ENCODE assay signal across 23 cellular contexts in the genomic region with DNA sequence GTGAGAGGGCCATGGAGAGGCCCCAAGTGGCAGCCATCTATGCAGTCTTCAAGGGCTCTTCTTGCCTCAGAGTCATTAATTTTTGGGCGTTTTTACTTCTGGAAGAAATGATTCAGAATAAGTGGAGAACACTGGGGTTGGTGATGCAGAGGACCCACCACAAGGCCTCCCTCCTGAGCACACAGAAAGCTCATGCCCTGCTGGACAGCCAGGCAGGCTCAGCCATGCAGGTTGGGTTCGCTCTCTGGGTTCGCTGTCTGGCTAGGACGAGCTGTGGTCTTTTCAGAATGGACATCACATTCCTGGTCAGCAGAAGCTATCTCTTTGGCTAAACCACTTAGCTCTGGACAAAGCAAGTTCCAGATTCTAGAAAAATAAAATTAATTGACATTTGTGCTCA.
DNase-seq lines count a peak whose midpoint lies in the region; ATAC-seq and TF ChIP-seq lines count a peak whose summit lies in the region.
"Had no signal": no experiment of that assay in that cellular context is flagged by ENCODE, and none has a peak within 500 bp of the region (broad histone marks: within the 10 kb centered on the region; RNA-seq: fewer than 3 reads in every experiment).

No MANE protein-coding gene starts in this region.

- no peak overlapping the region for H4K12ac ChIP-seq in trophoblast cell (ENCODE audit: low read depth, low read length)

- peaks cover 2% of the 10 kb centered on the region for H3K9me3 ChIP-seq in trophoblast cell (ENCODE audit: insufficient read depth, low read depth, low read length)
- H3K9me3 ChIP-seq: MG63 had no signal

- peak overlapping the region; percentile 27 for H2AK5ac ChIP-seq in trophoblast cell (ENCODE audit: low read length)

- no peak for ATAC-seq in HG03520 (IDR thresholded peaks at IDR 0.05; ENCODE audit: unreplicated experiment)

- DNase-seq in ecto neural progenitor cell (ENCODE audit: low spot score) (peak; percentile 18), mesenteric fat pad (ENCODE audit: low spot score) (peak; percentile 55), trophoblast cell (no peak), type B pancreatic cell (ENCODE audit: extremely low spot score, unreplicated experiment) (peak; percentile 48), NCI-H345 treated with DMSO at 0.1 percent for 48 hours (lab: John Stamatoyannopoulos, UW; ENCODE audit: unreplicated experiment) (no peak), GM13976 (ENCODE audit: low spot score) (no peak)
- DNase-seq in activated naive CD4-positive, alpha-beta T cell (lab: John Stamatoyannopoulos, UW) = no peak
- DNase-seq: ACHN; CD8-positive, alpha-beta memory T cell; DMS53; H9; Karpas-422; NCI-H1048; NCI-H1436; NCI-H2029; NCI-H345; NCI-H526; SIG-M5 had no signal

- H3K4me2 ChIP-seq in trophoblast cell (ENCODE audit: low read length) = no peak overlapping the region
- H3K4me2 ChIP-seq: PC-9 had no signal

- H3K4me1 ChIP-seq in trophoblast cell (ENCODE audit: control insufficient read depth in 1 of 2, insufficient read depth in 2 of 2, low read length in 2 of 2) = peaks cover 0 to 4% of the 10 kb centered on the region in 2 experiments

- peak overlapping the region; percentile 5 for H3K18ac ChIP-seq in trophoblast cell (ENCODE audit: low read length)

- in situ Hi-C loops in GM13976 (cut with MboI; ENCODE audit: low sequenced_read_pairs, unreplicated experiment) = no loop called here

- no peaks in the 10 kb centered on the region for H3K27me3 ChIP-seq in trophoblast cell (ENCODE audit: insufficient read depth, low read length)
- H3K27me3 ChIP-seq: MG63 had no signal

- H3K9ac ChIP-seq in trophoblast cell (ENCODE audit: low read length) = no peak overlapping the region

- no peak overlapping the region for H3K27ac ChIP-seq in trophoblast cell (ENCODE audit: low read depth, low read length)
- H3K27ac ChIP-seq: PC-9, RWPE1 had no signal

- H3K4ac ChIP-seq in trophoblast cell (ENCODE audit: low read depth, low read length) = no peak overlapping the region

- H2BK120ac ChIP-seq in trophoblast cell (ENCODE audit: insufficient read depth, low read length, poor library complexity) = no peak overlapping the region

- H4K8ac ChIP-seq in trophoblast cell (ENCODE audit: low read depth, low read length) = no peak overlapping the region

- no peaks in the 10 kb centered on the region for H3K27me3 Mint-ChIP-seq in type B pancreatic cell
- H3K27me3 Mint-ChIP-seq: IgD-negative memory B cell had no signal

- no peak overlapping the region for H3K4me3 ChIP-seq in trophoblast cell (ENCODE audit: low read depth, low read length)
- H3K4me3 ChIP-seq: MG63, PC-9 had no signal

- H3K27ac Mint-ChIP-seq in type B pancreatic cell = no peak overlapping the region
- H3K27ac Mint-ChIP-seq: CD8-positive, alpha-beta memory T cell; H9 had no signal

- H3K23ac ChIP-seq in trophoblast cell (ENCODE audit: low read length) = no peak overlapping the region

- peaks cover 18% of the 10 kb centered on the region for H3K79me1 ChIP-seq in trophoblast cell (ENCODE audit: low read length)

- peak overlapping the region; percentile 61 for H2BK12ac ChIP-seq in trophoblast cell (ENCODE audit: low read length)

- no CpG with 5 or more reads among the region's 4 CpGs for WGBS in trophoblast cell (ENCODE audit: extremely low coverage, insufficient coverage, insufficient read length)

- H3K79me2 ChIP-seq in trophoblast cell (ENCODE audit: control insufficient read depth, insufficient read depth, low read length, poor library complexity) = no peaks in the 10 kb centered on the region

- H3K14ac ChIP-seq in trophoblast cell (ENCODE audit: low read length) = peak overlapping the region; percentile 16

- peak overlapping the region; percentile 28 for H2BK5ac ChIP-seq in trophoblast cell (ENCODE audit: low read depth, low read length, poor library complexity)

- no peak overlapping the region for H3K4me3 Mint-ChIP-seq in type B pancreatic cell
- H3K4me3 Mint-ChIP-seq: CD8-positive, alpha-beta memory T cell; H9; IgD-negative memory B cell had no signal

- peak overlapping the region; percentile 25 for H4K91ac ChIP-seq in trophoblast cell (ENCODE audit: low read depth, low read length)

- H3K9me3 Mint-ChIP-seq in type B pancreatic cell = no peaks in the 10 kb centered on the region
- H3K9me3 Mint-ChIP-seq: CD8-positive, alpha-beta memory T cell; H9; IgD-negative memory B cell had no signal

- no peak overlapping the region for H2AFZ ChIP-seq in trophoblast cell (ENCODE audit: insufficient read depth, low read length, poor library complexity)
- H2AFZ ChIP-seq: PC-9 had no signal

- peaks cover 26% of the 10 kb centered on the region for H3K4me1 Mint-ChIP-seq in type B pancreatic cell (ENCODE audit: unreplicated experiment)
- H3K4me1 Mint-ChIP-seq: CD8-positive, alpha-beta memory T cell; IgD-negative memory B cell had no signal

- no peaks in the 10 kb centered on the region for H3K36me3 Mint-ChIP-seq in type B pancreatic cell
- H3K36me3 Mint-ChIP-seq: IgD-negative memory B cell had no signal

- TF ChIP-seq CTCF in type B pancreatic cell (conservative IDR thresholded peaks at IDR 0.05) (no peak), GM13976 (IDR thresholded peaks at IDR 0.05; ENCODE audit: borderline replicate concordance, control extremely low read depth, extremely low read depth, insufficient read depth, missing control alignments) (no peak)

- H3K36me3 ChIP-seq in trophoblast cell (ENCODE audit: control insufficient read depth in 1 of 2, insufficient read depth in 2 of 2, low read length in 2 of 2) = no peaks in the 10 kb centered on the region
- H3K36me3 ChIP-seq: MG63 had no signal

Comparison
In these comparisons a context has a peak if more than half of its experiments do, and no peak if none do; other contexts are left out.
1. DNase-seq: peak in ecto neural progenitor cell (single experiment), mesenteric fat pad (single experiment) and type B pancreatic cell (single experiment); none in trophoblast cell (0 of 2), NCI-H345 treated with DMSO at 0.1 percent for 48 hours (single experiment), GM13976 (single experiment) and activated naive CD4-positive, alpha-beta T cell (0 of 4).